In the genomic region with DNA sequence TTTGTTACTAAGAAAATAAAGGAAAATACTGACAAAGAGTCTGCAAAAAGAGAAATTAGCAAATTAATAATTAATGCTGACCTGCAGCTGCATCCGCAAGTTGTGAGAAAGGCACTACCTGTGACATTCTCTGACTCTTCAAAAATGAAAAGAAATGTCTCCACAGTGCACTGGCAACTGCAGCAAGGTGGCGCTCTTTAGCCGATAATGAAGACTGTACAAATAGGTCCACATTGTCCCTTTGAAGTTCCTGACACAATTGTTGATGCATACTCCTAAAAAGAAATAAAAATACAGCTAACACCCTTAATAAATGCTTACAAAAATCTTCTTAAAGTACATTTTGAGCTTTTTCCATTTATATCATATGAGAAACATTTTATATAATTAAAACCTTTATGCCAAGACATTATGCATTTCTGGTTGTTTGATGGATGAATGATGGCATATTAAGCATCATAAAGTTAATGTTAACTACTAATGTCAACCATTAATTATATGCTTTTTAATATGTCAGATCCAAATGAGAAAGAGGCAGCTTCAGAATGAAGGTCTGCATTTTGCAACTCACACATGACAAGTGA, we compare ENCODE assay signal across 8 cellular contexts.
DNase-seq lines count a peak whose midpoint lies in the region; ATAC-seq, FAIRE-seq and TF ChIP-seq lines count a peak whose summit lies in the region.

No MANE protein-coding gene starts in this region.

- peak; percentile 12 for DNase-seq in HuH-7 (ENCODE audit: low spot score)
- peak; percentile 30 for DNase-seq in RWPE1 (ENCODE audit: low spot score)
- DNase-seq in foreskin melanocyte: peak; percentile 24
- peak; percentile 24 to 92 (median 74) for DNase-seq in posterior cingulate gyrus
- peak; percentile 67 to 77 for DNase-seq in aorta

- intact Hi-C loops in posterior cingulate gyrus (cut with DNase I): loop anchor here (5.0 to 10.0 kb wide), 2 partner anchors 112 to 1931 kb away; no protein-coding TSS in a partner anchor
- intact Hi-C loops in aorta (cut with DNase I): loop anchor here in 1 of 2 donors (5.0 kb wide), 1 partner anchor 206 kb away; no protein-coding TSS in a partner anchor

- H3K4me3 Mint-ChIP-seq in activated T-helper 17 cell treated with anti-CD3 and anti-CD28 coated beads, Interleukin-2, amount 50 U/mL, for 72 hours: no peak overlapping the region

- H3K27ac Mint-ChIP-seq in activated T-helper 17 cell treated with anti-CD3 and anti-CD28 coated beads, Interleukin-2, amount 50 U/mL, for 72 hours: no peak overlapping the region

- H3K4me1 ChIP-seq in aorta (ENCODE audit: control insufficient read depth in 1 of 2, insufficient read depth in 2 of 2, low read length in 2 of 2): no peaks in the 10 kb centered on the region

- H3K27me3 Mint-ChIP-seq in activated T-helper 17 cell treated with anti-CD3 and anti-CD28 coated beads, Interleukin-2, amount 50 U/mL, for 72 hours: no peaks in the 10 kb centered on the region

- no peaks in the 10 kb centered on the region for H3K36me3 ChIP-seq in aorta (ENCODE audit: control insufficient read depth in 1 of 2, insufficient read depth in 2 of 2, low read length in 1 of 2)

- no peaks in the 10 kb centered on the region for H3K9me3 Mint-ChIP-seq in activated T-helper 17 cell treated with anti-CD3 and anti-CD28 coated beads, Interleukin-2, amount 50 U/mL, for 72 hours

- ATAC-seq in GM21576 (IDR thresholded peaks at IDR 0.05; ENCODE audit: unreplicated experiment): peak; percentile 96
- ATAC-seq in activated T-helper 17 cell treated with anti-CD3 and anti-CD28 coated beads, Interleukin-2, amount 50 U/mL, for 72 hours (replicated peaks): peak; percentile 66
- ATAC-seq in aorta (ENCODE audit: low FRiP score): no peak

- peak; percentile 85 for TF ChIP-seq CTCF in RWPE1 (conservative IDR thresholded peaks at IDR 0.05; ENCODE audit: low read depth)

- H3K27ac ChIP-seq in RWPE1 (no peak overlapping the region), aorta (ENCODE audit: low read depth in 1 of 2, low read length in 2 of 2) (no peak overlapping the region)

- POLR2A ChIA-PET in RWPE1 (lab: Yijun Ruan, JAX; ENCODE audit: low non-redundant PET): no interaction called here

- 22 to 31% methylated on average over 3 of the region's 3 CpGs for WGBS in aorta, 2 donors

- H3K27me3 ChIP-seq in aorta (ENCODE audit: control insufficient read depth in 1 of 2, insufficient read depth in 2 of 2, low read length in 1 of 2): no peaks in the 10 kb centered on the region

- CTCF ChIA-PET in RWPE1 (lab: Yijun Ruan, JAX): interaction anchor here (0.6 to 1.2 kb wide), 8 partner anchors 11 to 1769 kb away, joined by 3 to 7 read pairs (median 3); no protein-coding TSS in a partner anchor

- no peak overlapping the region for H3K4me3 ChIP-seq in aorta (ENCODE audit: low read length in 2 of 2)

- no peaks in the 10 kb centered on the region for H3K9me3 ChIP-seq in aorta (ENCODE audit: control insufficient read depth, low read length)

- peaks cover 4% of the 10 kb centered on the region for H3K36me3 Mint-ChIP-seq in activated T-helper 17 cell treated with anti-CD3 and anti-CD28 coated beads, Interleukin-2, amount 50 U/mL, for 72 hours (ENCODE audit: low read depth)

- H3K4me1 Mint-ChIP-seq in activated T-helper 17 cell treated with anti-CD3 and anti-CD28 coated beads, Interleukin-2, amount 50 U/mL, for 72 hours: no peaks in the 10 kb centered on the region

- FAIRE-seq in G401.6 (lab: Jason Lieb, UNC): peak; percentile 93

Comparison
In these comparisons a context has a peak if more than half of its experiments do, and no peak if none do; other contexts are left out.
1. DNase-seq: peak in every context shown above with its lines; median percentile 74 in posterior cingulate gyrus; 72 in aorta; 30 in RWPE1; 24 in foreskin melanocyte; 12 in HuH-7.